ENCODE assay signal across 20 cellular contexts in the genomic region with DNA sequence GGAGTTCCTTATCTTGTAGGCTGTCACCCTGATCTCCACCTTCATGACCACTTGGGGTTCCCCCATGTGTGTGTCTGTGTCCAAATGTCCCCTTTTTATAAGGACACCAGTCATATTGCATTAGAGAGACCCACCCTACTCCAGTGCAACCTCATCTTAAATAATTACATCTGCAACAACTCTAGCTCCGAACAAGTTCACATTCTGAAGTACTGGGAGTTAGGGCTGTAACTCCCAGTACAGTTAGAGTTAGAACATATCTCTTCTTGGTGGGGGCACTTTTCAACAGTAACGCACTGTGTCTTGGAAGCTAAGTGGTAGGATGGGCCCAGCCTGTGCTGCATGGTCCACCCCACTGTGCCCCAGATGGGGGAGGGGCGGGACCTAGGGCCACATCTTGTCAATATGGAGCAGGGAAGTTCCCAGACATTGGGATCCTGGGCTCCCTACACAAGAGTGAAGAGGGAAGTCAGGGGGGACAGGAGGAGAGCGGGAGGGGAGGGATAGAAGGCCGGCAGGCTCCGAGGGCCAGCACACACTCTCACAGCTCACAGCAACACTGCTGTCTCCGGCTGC. TPM values are rescaled to one million over a fixed set of nuclear protein-coding genes. Genes with fewer than 3 reads are reported as not detected.
"Had no signal": no experiment of that assay in that cellular context is flagged by ENCODE, and none has a peak within 500 bp of the region (broad histone marks: within the 10 kb centered on the region; RNA-seq: fewer than 3 reads in every experiment).

No MANE protein-coding gene starts in this region.

- FAIRE-seq: frontal cortex, keratinocyte had no signal

- H3K36me3 ChIP-seq: left lung, tibial artery had no signal

- H3K27ac ChIP-seq: body of pancreas, dorsolateral prefrontal cortex, left lung, parathyroid adenoma, tibial artery had no signal

- ATAC-seq: activated CD4-positive, CD25-positive, alpha-beta regulatory T cell treated with anti-CD3 and anti-CD28 coated beads, Interleukin-2, amount 50 U/mL, for 24 hours; body of pancreas; stimulated activated naive CD8-positive, alpha-beta T cell treated with anti-CD3 and anti-CD28 coated beads, Interleukin-15, Interleukin-2, amounts not matched to agents 100 U/mL and 50 U/mL, for 24 hours had no signal

- H3K4me1 ChIP-seq: body of pancreas, left lung, parathyroid adenoma, tibial artery had no signal

- H3K9me3 ChIP-seq: body of pancreas, left lung had no signal

- DNase-seq: activated CD4-positive, alpha-beta T cell treated with anti-CD3 and anti-CD28 coated beads, Interleukin-2, amount 50 U/mL, for 1 hour; activated naive CD4-positive, alpha-beta T cell; activated naive CD8-positive, alpha-beta T cell treated with anti-CD3 and anti-CD28 coated beads for 36 hours; amygdala; body of pancreas; caudate nucleus; hypothalamus; naive B cell; stimulated activated CD4-positive, alpha-beta T cell treated with anti-CD3 and anti-CD28 coated beads, Interleukin-2, amount 100 ng/mL, for 24 hours; stimulated activated naive CD8-positive, alpha-beta T cell treated with anti-CD3 and anti-CD28 coated beads, Interleukin-15, Interleukin-2, amounts not matched to agents 100 U/mL and 50 U/mL, for 24 hours; substantia nigra had no signal

- H3K27me3 ChIP-seq: body of pancreas, dorsolateral prefrontal cortex, left lung, tibial artery had no signal

- H3K9ac ChIP-seq: parathyroid adenoma had no signal

- H3K4me3 ChIP-seq: body of pancreas, dorsolateral prefrontal cortex, left lung, tibial artery had no signal

RNA-seq across cellular contexts. Expression of a gene that starts 42.0 kb away (rescaled TPM):
- total RNA-seq: epithelial cell of proximal tubule, mononuclear cell had no signal
